1 cellular context compared by ENCODE assay signal in genomic region chr7:149494738-149495368, GRCh38.
A peak's percentile ranks its signal among the peaks of the same experiment; 100 is the strongest.
TF ChIP-seq lines count a peak whose summit lies in the region.

No MANE protein-coding gene starts in this region.

TF ChIP-seq in K562, 482 proteins besides CTCF, POLR2A, EP300 and RAD21 (continued from another document and continues in another):
- TF ChIP-seq, protein P1, sequence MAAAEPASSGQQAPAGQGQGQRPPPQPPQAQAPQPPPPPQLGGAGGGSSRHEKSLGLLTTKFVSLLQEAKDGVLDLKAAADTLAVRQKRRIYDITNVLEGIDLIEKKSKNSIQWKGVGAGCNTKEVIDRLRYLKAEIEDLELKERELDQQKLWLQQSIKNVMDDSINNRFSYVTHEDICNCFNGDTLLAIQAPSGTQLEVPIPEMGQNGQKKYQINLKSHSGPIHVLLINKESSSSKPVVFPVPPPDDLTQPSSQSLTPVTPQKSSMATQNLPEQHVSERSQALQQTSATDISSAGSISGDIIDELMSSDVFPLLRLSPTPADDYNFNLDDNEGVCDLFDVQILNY (CRISPR knock-in tag; IDR thresholded peaks at IDR 0.05) = no peak
- TF ChIP-seq PHB (CRISPR knock-in tag; IDR thresholded peaks at IDR 0.05) (no peak), ETV5 (CRISPR knock-in tag; IDR thresholded peaks at IDR 0.05; ENCODE audit: low read depth) (no peak; the same call in 1 of the 2 replicates), CCAR2 (IDR thresholded peaks at IDR 0.05; ENCODE audit: low read depth, low read length) (no peak), ZNF644 (tag; IDR thresholded peaks at IDR 0.05; ENCODE audit: low read depth) (peak; percentile 68; the same call in 1 of the 2 replicates), PHF8 (IDR thresholded peaks at IDR 0.05; ENCODE audit: borderline replicate concordance, low read length) (no peak), TEAD2 (tag; IDR thresholded peaks at IDR 0.05) (peak; percentile 76; the same call in 1 of the 2 replicates), E4F1 (CRISPR knock-in tag; IDR thresholded peaks at IDR 0.05; ENCODE audit: borderline replicate concordance) (no peak), POLR2AphosphoS5 (IDR thresholded peaks at IDR 0.05; ENCODE audit: control insufficient read depth, insufficient read depth, low read depth, low read length) (no peak), ZNF140 (CRISPR knock-in tag; IDR thresholded peaks at IDR 0.05) (no peak), CBX1 (IDR thresholded peaks at IDR 0.05; ENCODE audit: low read depth) (no peak), MEF2A (IDR thresholded peaks at IDR 0.05; ENCODE audit: control insufficient read depth, low read depth, low read length) (no peak), IFI16 (CRISPR knock-in tag; IDR thresholded peaks at IDR 0.05) (no peak), ETV1 (tag; conservative IDR thresholded peaks at IDR 0.05; ENCODE audit: low read depth) (peak; percentile 69), RAD51 (IDR thresholded peaks at IDR 0.05; ENCODE audit: borderline replicate concordance, low read depth) (0 out of 2 replicates have a peak, but pooled peaks have one; percentile 18), IRF2 (CRISPR knock-in tag; IDR thresholded peaks at IDR 0.05) (no peak), SMARCC2 (IDR thresholded peaks at IDR 0.05; ENCODE audit: low read depth) (peak; percentile 66; the same call in 1 of the 2 replicates), EP400 (IDR thresholded peaks at IDR 0.05) (peak; percentile 64; the same call in 1 of the 2 replicates), ZNF133 (CRISPR knock-in tag; IDR thresholded peaks at IDR 0.05) (no peak), ZFP91 (CRISPR knock-in tag; IDR thresholded peaks at IDR 0.05) (no peak), C11orf30 (IDR thresholded peaks at IDR 0.05; ENCODE audit: low read depth) (peak; percentile 99), BCL6 (CRISPR knock-in tag; IDR thresholded peaks at IDR 0.05) (no peak), ADNP (tag; IDR thresholded peaks at IDR 0.05) (no peak), CCNT2 (IDR thresholded peaks at IDR 0.05; ENCODE audit: borderline replicate concordance, extremely low read depth, insufficient read length, low read depth, low read length) (no peak), CLOCK (CRISPR knock-in tag; IDR thresholded peaks at IDR 0.05; ENCODE audit: borderline replicate concordance) (no peak), ZNF282 (CRISPR knock-in tag; IDR thresholded peaks at IDR 0.05) (no peak), CBFA2T2 (conservative IDR thresholded peaks at IDR 0.05) (no peak), TCF7 (IDR thresholded peaks at IDR 0.05; ENCODE audit: borderline replicate concordance) (no peak), BRCA1 (IDR thresholded peaks at IDR 0.05) (no peak), BRCA1 (CRISPR knock-in tag; IDR thresholded peaks at IDR 0.05) (no peak), ARID3B (CRISPR knock-in tag; IDR thresholded peaks at IDR 0.05; ENCODE audit: borderline replicate concordance) (no peak), KAT2B (IDR thresholded peaks at IDR 0.05; ENCODE audit: low read depth, low read length) (no peak), ZNF316 (IDR thresholded peaks at IDR 0.05) (peak; percentile 100)
- TF ChIP-seq, protein P2, sequence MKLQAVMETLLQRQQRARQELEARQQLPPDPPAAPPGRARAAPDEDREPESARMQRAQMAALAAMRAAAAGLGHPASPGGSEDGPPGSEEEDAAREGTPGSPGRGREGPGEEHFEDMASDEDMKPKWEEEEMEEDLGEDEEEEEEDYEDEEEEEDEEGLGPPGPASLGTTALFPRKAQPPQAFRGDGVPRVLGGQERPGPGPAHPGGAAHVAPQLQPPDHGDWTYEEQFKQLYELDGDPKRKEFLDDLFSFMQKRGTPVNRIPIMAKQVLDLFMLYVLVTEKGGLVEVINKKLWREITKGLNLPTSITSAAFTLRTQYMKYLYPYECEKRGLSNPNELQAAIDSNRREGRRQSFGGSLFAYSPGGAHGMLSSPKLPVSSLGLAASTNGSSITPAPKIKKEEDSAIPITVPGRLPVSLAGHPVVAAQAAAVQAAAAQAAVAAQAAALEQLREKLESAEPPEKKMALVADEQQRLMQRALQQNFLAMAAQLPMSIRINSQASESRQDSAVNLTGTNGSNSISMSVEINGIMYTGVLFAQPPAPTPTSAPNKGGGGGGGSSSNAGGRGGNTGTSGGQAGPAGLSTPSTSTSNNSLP (IDR thresholded peaks at IDR 0.05; ENCODE audit: borderline replicate concordance, low read depth, low read length) = peak; percentile 45; the same call in 1 of the 2 replicates
- TF ChIP-seq, protein P3, sequence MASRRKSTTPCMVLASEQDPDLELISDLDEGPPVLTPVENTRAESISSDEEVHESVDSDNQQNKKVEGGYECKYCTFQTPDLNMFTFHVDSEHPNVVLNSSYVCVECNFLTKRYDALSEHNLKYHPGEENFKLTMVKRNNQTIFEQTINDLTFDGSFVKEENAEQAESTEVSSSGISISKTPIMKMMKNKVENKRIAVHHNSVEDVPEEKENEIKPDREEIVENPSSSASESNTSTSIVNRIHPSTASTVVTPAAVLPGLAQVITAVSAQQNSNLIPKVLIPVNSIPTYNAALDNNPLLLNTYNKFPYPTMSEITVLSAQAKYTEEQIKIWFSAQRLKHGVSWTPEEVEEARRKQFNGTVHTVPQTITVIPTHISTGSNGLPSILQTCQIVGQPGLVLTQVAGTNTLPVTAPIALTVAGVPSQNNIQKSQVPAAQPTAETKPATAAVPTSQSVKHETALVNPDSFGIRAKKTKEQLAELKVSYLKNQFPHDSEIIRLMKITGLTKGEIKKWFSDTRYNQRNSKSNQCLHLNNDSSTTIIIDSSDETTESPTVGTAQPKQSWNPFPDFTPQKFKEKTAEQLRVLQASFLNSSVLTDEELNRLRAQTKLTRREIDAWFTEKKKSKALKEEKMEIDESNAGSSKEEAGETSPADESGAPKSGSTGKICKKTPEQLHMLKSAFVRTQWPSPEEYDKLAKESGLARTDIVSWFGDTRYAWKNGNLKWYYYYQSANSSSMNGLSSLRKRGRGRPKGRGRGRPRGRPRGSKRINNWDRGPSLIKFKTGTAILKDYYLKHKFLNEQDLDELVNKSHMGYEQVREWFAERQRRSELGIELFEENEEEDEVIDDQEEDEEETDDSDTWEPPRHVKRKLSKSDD (conservative IDR thresholded peaks at IDR 0.05; ENCODE audit: low read length) = no peak
- TF ChIP-seq, protein P4, sequence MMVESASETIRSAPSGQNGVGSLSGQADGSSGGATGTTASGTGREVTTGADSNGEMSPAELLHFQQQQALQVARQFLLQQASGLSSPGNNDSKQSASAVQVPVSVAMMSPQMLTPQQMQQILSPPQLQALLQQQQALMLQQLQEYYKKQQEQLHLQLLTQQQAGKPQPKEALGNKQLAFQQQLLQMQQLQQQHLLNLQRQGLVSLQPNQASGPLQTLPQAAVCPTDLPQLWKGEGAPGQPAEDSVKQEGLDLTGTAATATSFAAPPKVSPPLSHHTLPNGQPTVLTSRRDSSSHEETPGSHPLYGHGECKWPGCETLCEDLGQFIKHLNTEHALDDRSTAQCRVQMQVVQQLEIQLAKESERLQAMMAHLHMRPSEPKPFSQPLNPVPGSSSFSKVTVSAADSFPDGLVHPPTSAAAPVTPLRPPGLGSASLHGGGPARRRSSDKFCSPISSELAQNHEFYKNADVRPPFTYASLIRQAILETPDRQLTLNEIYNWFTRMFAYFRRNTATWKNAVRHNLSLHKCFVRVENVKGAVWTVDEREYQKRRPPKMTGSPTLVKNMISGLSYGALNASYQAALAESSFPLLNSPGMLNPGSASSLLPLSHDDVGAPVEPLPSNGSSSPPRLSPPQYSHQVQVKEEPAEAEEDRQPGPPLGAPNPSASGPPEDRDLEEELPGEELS (CRISPR knock-in tag; IDR thresholded peaks at IDR 0.05; ENCODE audit: borderline replicate concordance) = no peak
